Comparison of ENCODE assay signal across 8 cellular contexts in genomic region chr19:7919681-7920519, GRCh38. TPM values are rescaled to one million over a fixed set of nuclear protein-coding genes. Genes with fewer than 3 reads are reported as not detected.
A peak's percentile ranks its signal among the peaks of the same experiment; 100 is the strongest.
DNase-seq lines count a peak whose midpoint lies in the region; FAIRE-seq and TF ChIP-seq lines count a peak whose summit lies in the region.

Gene SNAPC2, plus strand, starts transcription at chr19:7920338. Its CDS starts 29 bp downstream, at chr19:7920367.

- no peaks in the 10 kb centered on the region for H3K9me3 Mint-ChIP-seq in neural crest cell

- no peak for FAIRE-seq in H54 (lab: Jason Lieb, UNC)

- H3K4me1 ChIP-seq in stomach = peaks cover 54 to 91% (median 71%) of the 10 kb centered on the region in 4 donors

- H3K36me3 ChIP-seq in MG63 = peaks cover 18% of the 10 kb centered on the region
- H3K36me3 ChIP-seq in stomach = peaks cover 13 to 20% (median 16%) of the 10 kb centered on the region in 4 donors

- H3K27me3 ChIP-seq in MG63 (peaks cover 27% of the 10 kb centered on the region), stomach (peaks cover 12 to 52% (median 46%) of the 10 kb centered on the region in 3 donors)

- peak within 1 kb of the TSS; percentile 93 for H3K27ac Mint-ChIP-seq in neural crest cell (ENCODE audit: unreplicated experiment)

- peak; percentile 66 for TF ChIP-seq POLR2A in H54 (IDR thresholded peaks at IDR 0.05; ENCODE audit: low read depth, low read length)
- no peak for TF ChIP-seq POLR2A in stomach (IDR thresholded peaks at IDR 0.05)

- H3K4me3 Mint-ChIP-seq in neural crest cell = peak within 1 kb of the TSS; percentile 89

- H3K36me3 Mint-ChIP-seq in neural crest cell (ENCODE audit: low read depth) = no peaks in the 10 kb centered on the region

- peaks cover 47% of the 10 kb centered on the region for H3K27me3 Mint-ChIP-seq in neural crest cell (ENCODE audit: low read depth)

- TF ChIP-seq EP300 in stomach (IDR thresholded peaks at IDR 0.05) = no peak

- DNase-seq in EH (ENCODE audit: low read depth) = peak; percentile 94
- DNase-seq in H54 (ENCODE audit: insufficient read length, low spot score) = peak; percentile 94
- DNase-seq in MG63 = peak; percentile 99
- peak; percentile 79 for DNase-seq in SHP77 treated with DMSO at 0.1 percent for 48 hours (lab: John Stamatoyannopoulos, UW)
- peak; percentile 98 for DNase-seq in activated effector memory CD4-positive, alpha-beta T cell treated with anti-CD3 and anti-CD28 coated beads, Interleukin-2, amount 50 U/mL, for 16 hours
- peak; percentile 90 for DNase-seq in fibroblast of the conjunctiva (ENCODE audit: low read depth)
- DNase-seq in neural crest cell (ENCODE audit: low read depth, low spot score) = peak; percentile 97
- DNase-seq in stomach = peak; percentile 98

- peaks cover 27% of the 10 kb centered on the region for H3K4me1 Mint-ChIP-seq in neural crest cell

- peak within 1 kb of the TSS; percentile 89 to 97 (median 94) for H3K27ac ChIP-seq in stomach

- H3K4me3 ChIP-seq in MG63 (peak within 1 kb of the TSS; percentile 86), stomach (peak within 1 kb of the TSS; percentile 69 to 83 (median 76))

- H3K9me3 ChIP-seq in MG63 (no peaks in the 10 kb centered on the region), stomach (no peaks in the 10 kb centered on the region)

- 4 to 11% (median 6%) methylated on average over 32 to 60 of the region's 60 CpGs for WGBS in stomach, 5 donors

- no peak for TF ChIP-seq CTCF in neural crest cell (conservative IDR thresholded peaks at IDR 0.05)
- no peak for TF ChIP-seq CTCF in stomach (IDR thresholded peaks at IDR 0.05)

- intact Hi-C loops in stomach (cut with DNase I; ENCODE audit: low total_unique reads) = loop anchor here (10.0 kb wide), 1 partner anchor 65 kb away; no protein-coding TSS in a partner anchor

RNA-seq across cellular contexts. Expression of gene SNAPC2, which starts in this region (rescaled TPM):
- 39.9 and 45.1 TPM in 2 replicates for total RNA-seq in MG63 (2014; rRNA removed; shearing (Covaris generic); ENCODE audit: low replicate concordance)
- total RNA-seq in neural crest cell (19.1 and 19.5 TPM in 2 replicates), stomach (10 to 100 TPM in 3 of 5 donors, 1 to 10 TPM in 2; 2.3 to 18.3 (median 12.2) TPM)
- polyA plus RNA-seq in stomach = 10 to 100 TPM; 15.0 to 22.8 (median 17.7) TPM

Comparison
In these comparisons a context has a peak if more than half of its experiments do, and no peak if none do; other contexts are left out.
1. Peak in every context shown above with its lines: DNase-seq, H3K4me3 ChIP-seq and H3K27ac ChIP-seq.